ENCODE assay signal across 8 cellular contexts in genomic region chr14:21525571-21525970, GRCh38. TPM values are rescaled to one million over a fixed set of nuclear protein-coding genes. Genes with fewer than 3 reads are reported as not detected.
DNase-seq lines count a peak whose midpoint lies in the region; ATAC-seq and TF ChIP-seq lines count a peak whose summit lies in the region.

No MANE protein-coding gene starts in this region.

- ATAC-seq in activated T-cell treated with anti-CD3 and anti-CD28 coated beads, Interleukin-2, amount 50 U/mL, for 72 hours (replicated peaks in 1 of 2) = peak; percentile 8 to 13
- ATAC-seq in stimulated activated memory B cell treated with anti-CD40 and anti-IgM and Interleukin-4, amounts not matched to agents 10 μg/mL and 1 μg/mL and 100 μg/mL, for 72 hours = no peak

- WGBS in adrenal gland, 4 donors = 30 to 57% (median 41%) methylated on average over 8 to 12 of the region's 12 CpGs

- no peak for TF ChIP-seq CTCF in adrenal gland (IDR thresholded peaks at IDR 0.05)

- H3K4me3 ChIP-seq in adrenal gland = peak overlapping the region in 2 of 4 donors; percentile 77 to 96

- H3K4me3 Mint-ChIP-seq in activated T-cell treated with anti-CD3 and anti-CD28 coated beads, Interleukin-2, amount 50 U/mL, for 72 hours = peak overlapping the region; percentile 81 to 85
- peak overlapping the region; percentile 68 for H3K4me3 Mint-ChIP-seq in stimulated activated memory B cell treated with anti-CD40 and anti-IgM and Interleukin-4, amounts not matched to agents 10 μg/mL and 1 μg/mL and 100 μg/mL, for 72 hours

- no peaks in the 10 kb centered on the region for H3K27me3 ChIP-seq in adrenal gland

- TF ChIP-seq POLR2A in adrenal gland (IDR thresholded peaks at IDR 0.05) = no peak

- no peaks in the 10 kb centered on the region for H3K36me3 ChIP-seq in adrenal gland (replicated peaks in 1 of 2)

- H3K36me3 Mint-ChIP-seq in activated T-cell treated with anti-CD3 and anti-CD28 coated beads, Interleukin-2, amount 50 U/mL, for 72 hours (ENCODE audit: insufficient read depth in 2 of 2) = no peaks in the 10 kb centered on the region
- H3K36me3 Mint-ChIP-seq in stimulated activated memory B cell treated with anti-CD40 and anti-IgM and Interleukin-4, amounts not matched to agents 10 μg/mL and 1 μg/mL and 100 μg/mL, for 72 hours = no peaks in the 10 kb centered on the region

- no peak for DNase-seq in activated T-cell treated with anti-CD3 and anti-CD28 coated beads, Interleukin-2, amount 50 U/mL, for 72 hours
- no peak for DNase-seq in activated T-cell treated with anti-CD3 and anti-CD28 coated beads, Interleukin-2, amount 50 U/mL, for 48 hours
- DNase-seq in adrenal gland = peak in 4 of 7 donors; percentile 26 to 72 (median 36)
- DNase-seq in iPS-NIHi11 (ENCODE audit: low spot score) = peak; percentile 54
- no peak for DNase-seq in ACHN
- no peak for DNase-seq in epidermal melanocyte (ENCODE audit: insufficient read length, low spot score)
- no peak for DNase-seq in stimulated activated naive CD4-positive, alpha-beta T cell (lab: John Stamatoyannopoulos, UW)

- H3K4me1 ChIP-seq in adrenal gland (replicated peaks in 1 of 2) = peaks cover 0 to 8% of the 10 kb centered on the region in 2 donors

- intact Hi-C loops in adrenal gland (cut with DNase I) = no loop called here

- peaks cover 16% of the 10 kb centered on the region for H3K4me1 Mint-ChIP-seq in activated T-cell treated with anti-CD3 and anti-CD28 coated beads, Interleukin-2, amount 50 U/mL, for 72 hours (ENCODE audit: low read depth)
- H3K4me1 Mint-ChIP-seq in stimulated activated memory B cell treated with anti-CD40 and anti-IgM and Interleukin-4, amounts not matched to agents 10 μg/mL and 1 μg/mL and 100 μg/mL, for 72 hours = peaks cover 6% of the 10 kb centered on the region

- H3K9me3 Mint-ChIP-seq in activated T-cell treated with anti-CD3 and anti-CD28 coated beads, Interleukin-2, amount 50 U/mL, for 72 hours = no peaks in the 10 kb centered on the region
- H3K9me3 Mint-ChIP-seq in stimulated activated memory B cell treated with anti-CD40 and anti-IgM and Interleukin-4, amounts not matched to agents 10 μg/mL and 1 μg/mL and 100 μg/mL, for 72 hours = no peaks in the 10 kb centered on the region

- in situ Hi-C loops in ACHN (cut with HindIII; ENCODE audit: low pct_ligation_motif_present, low pct_unique_long_range_greater_than_20kb, low sequenced_read_pairs) = no loop called here

- no peaks in the 10 kb centered on the region for H3K9me3 ChIP-seq in adrenal gland (replicated peaks in 1 of 3)

- H3K27ac Mint-ChIP-seq in activated T-cell treated with anti-CD3 and anti-CD28 coated beads, Interleukin-2, amount 50 U/mL, for 72 hours = peak overlapping the region; percentile 79
- H3K27ac Mint-ChIP-seq in stimulated activated memory B cell treated with anti-CD40 and anti-IgM and Interleukin-4, amounts not matched to agents 10 μg/mL and 1 μg/mL and 100 μg/mL, for 72 hours = peak overlapping the region; percentile 62

- H3K27me3 Mint-ChIP-seq in activated T-cell treated with anti-CD3 and anti-CD28 coated beads, Interleukin-2, amount 50 U/mL, for 72 hours (ENCODE audit: low read depth) = no peaks in the 10 kb centered on the region
- H3K27me3 Mint-ChIP-seq in stimulated activated memory B cell treated with anti-CD40 and anti-IgM and Interleukin-4, amounts not matched to agents 10 μg/mL and 1 μg/mL and 100 μg/mL, for 72 hours = no peaks in the 10 kb centered on the region

- H3K27ac ChIP-seq in adrenal gland = peak overlapping the region in 1 of 5 donors; percentile 18

RNA-seq across cellular contexts. Expression of gene SALL2, which starts 0.6 kb away (rescaled TPM):
- 1 to 10 TPM; 5.3 TPM for total RNA-seq in activated T-cell treated with anti-CD3 and anti-CD28 coated beads, Interleukin-2, amount 50 U/mL, for 72 hours
- 10 to 100 TPM in 4 of 8 donors, 1 to 10 TPM in 4; 5.3 to 20.6 (median 8.7) TPM for total RNA-seq in adrenal gland
- polyA plus RNA-seq in adrenal gland = 1 to 10 TPM; 3.2 to 6.9 (median 6.4) TPM

RNA-seq across cellular contexts. Expression of gene METTL3, which starts 14.4 kb away (rescaled TPM):
- 10 to 100 TPM; 62.1 to 71.0 TPM for total RNA-seq in activated T-cell treated with anti-CD3 and anti-CD28 coated beads, Interleukin-2, amount 50 U/mL, for 72 hours
- 10 to 100 TPM; 30.2 to 60.2 (median 45.6) TPM for total RNA-seq in adrenal gland
- polyA plus RNA-seq in adrenal gland = 10 to 100 TPM; 34.4 to 75.5 (median 55.5) TPM

RNA-seq across cellular contexts. Expression of gene TOX4, which starts 48.6 kb away (rescaled TPM):
- total RNA-seq in activated T-cell treated with anti-CD3 and anti-CD28 coated beads, Interleukin-2, amount 50 U/mL, for 72 hours = 10 to 100 TPM; 68.9 to 72.4 TPM
- total RNA-seq in adrenal gland = 10 to 100 TPM; 31.5 to 91.5 (median 58.3) TPM
- 10 to 100 TPM; 15.5 to 74.8 (median 21.6) TPM for polyA plus RNA-seq in adrenal gland

RNA-seq across cellular contexts. Expression of gene RAB2B, which starts 48.8 kb away (rescaled TPM):
- total RNA-seq in activated T-cell treated with anti-CD3 and anti-CD28 coated beads, Interleukin-2, amount 50 U/mL, for 72 hours = 10 to 100 TPM; 44.5 to 45.4 TPM
- total RNA-seq in adrenal gland = 10 to 100 TPM; 16.8 to 50.6 (median 30.0) TPM
- 10 to 100 TPM; 14.0 to 49.1 (median 23.9) TPM for polyA plus RNA-seq in adrenal gland

RNA-seq across cellular contexts. Expression of gene OR10G3, which starts 54.3 kb away (rescaled TPM):
- not detected for total RNA-seq in activated T-cell treated with anti-CD3 and anti-CD28 coated beads, Interleukin-2, amount 50 U/mL, for 72 hours
- total RNA-seq in adrenal gland = not detected
- polyA plus RNA-seq in adrenal gland = not detected

Comparison
In these comparisons a context has a peak if more than half of its experiments do, and no peak if none do; other contexts are left out.
1. DNase-seq: peak in adrenal gland (4 of 7) and iPS-NIHi11 (single experiment); none in activated T-cell treated with anti-CD3 and anti-CD28 coated beads, Interleukin-2, amount 50 U/mL, for 72 hours (0 of 2), activated T-cell treated with anti-CD3 and anti-CD28 coated beads, Interleukin-2, amount 50 U/mL, for 48 hours (0 of 2), ACHN (single experiment), epidermal melanocyte (single experiment) and stimulated activated naive CD4-positive, alpha-beta T cell (0 of 6).